13 cellular contexts compared by ENCODE assay signal in the genomic region with DNA sequence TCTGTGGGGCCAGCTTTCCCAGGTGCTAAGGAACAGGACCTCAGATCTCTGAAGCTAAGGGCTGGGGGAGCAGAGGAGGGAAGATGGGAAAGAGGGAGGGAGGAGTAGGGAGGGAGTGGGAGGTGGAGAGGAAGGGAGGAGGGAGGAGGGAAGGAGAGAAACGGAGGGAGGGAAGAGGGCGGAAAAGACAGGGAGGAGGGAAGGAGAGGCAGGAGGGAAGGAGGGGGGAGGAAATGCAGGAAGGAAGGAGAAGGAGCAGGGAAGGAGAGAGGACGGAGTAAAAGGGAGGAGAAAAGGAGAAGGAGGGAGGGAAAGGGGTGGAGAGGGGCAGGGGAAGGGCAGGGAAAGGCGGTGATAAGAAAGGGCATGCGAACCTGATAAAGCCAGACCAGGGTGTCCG.
"Had no signal": no experiment of that assay in that cellular context is flagged by ENCODE, and none has a peak within 500 bp of the region (broad histone marks: within the 10 kb centered on the region; RNA-seq: fewer than 3 reads in every experiment).

No MANE protein-coding gene starts in this region.

- H3K27me3 ChIP-seq: body of pancreas, upper lobe of left lung had no signal

- H3K9me3 Mint-ChIP-seq: activated CD4-positive, alpha-beta T cell treated with anti-CD3 and anti-CD28 coated beads, Interleukin-2, amount 10 ng/mL, durations not matched to agents 24 days and 14 days; activated naive CD4-positive, alpha-beta T cell treated with anti-CD3 and anti-CD28 coated beads, Interleukin-2, amount 50 U/mL, for 24 hours had no signal

- H3K4me3 Mint-ChIP-seq: activated CD4-positive, alpha-beta T cell treated with anti-CD3 and anti-CD28 coated beads, Interleukin-2, amount 10 ng/mL, durations not matched to agents 24 days and 14 days; activated naive CD4-positive, alpha-beta T cell treated with anti-CD3 and anti-CD28 coated beads, Interleukin-2, amount 50 U/mL, for 24 hours had no signal

- H3K36me3 ChIP-seq: suprapubic skin, upper lobe of left lung, WERI-Rb-1 had no signal

- H3K4me3 ChIP-seq: body of pancreas, suprapubic skin, upper lobe of left lung had no signal

- ATAC-seq: esophagus mucosa, right cardiac atrium had no signal

- H3K36me3 Mint-ChIP-seq: activated naive CD4-positive, alpha-beta T cell treated with anti-CD3 and anti-CD28 coated beads, Interleukin-2, amount 50 U/mL, for 24 hours had no signal

- H3K4me1 Mint-ChIP-seq: activated CD4-positive, alpha-beta T cell treated with anti-CD3 and anti-CD28 coated beads, Interleukin-2, amount 10 ng/mL, durations not matched to agents 24 days and 14 days; activated naive CD4-positive, alpha-beta T cell treated with anti-CD3 and anti-CD28 coated beads, Interleukin-2, amount 50 U/mL, for 24 hours had no signal

- H3K27ac Mint-ChIP-seq: activated CD4-positive, alpha-beta T cell treated with anti-CD3 and anti-CD28 coated beads, Interleukin-2, amount 10 ng/mL, durations not matched to agents 24 days and 14 days; activated naive CD4-positive, alpha-beta T cell treated with anti-CD3 and anti-CD28 coated beads, Interleukin-2, amount 50 U/mL, for 24 hours had no signal

- H3K9me3 ChIP-seq: body of pancreas, suprapubic skin, upper lobe of left lung had no signal

- H3K4me1 ChIP-seq: suprapubic skin had no signal

- H3K27ac ChIP-seq: body of pancreas, suprapubic skin, WERI-Rb-1 had no signal

- DNase-seq: activated CD4-positive, alpha-beta T cell treated with anti-CD3 and anti-CD28 coated beads, Interleukin-2, amount 10 ng/mL, durations not matched to agents 24 days and 14 days; amniotic stem cell; body of pancreas; midbrain; right cardiac atrium; stimulated activated CD4-positive, alpha-beta T cell treated with anti-CD3 and anti-CD28 coated beads, Interleukin-12 subunit alpha, Interleukin-12 subunit beta, amount 100 ng/mL, for 4 hours; stimulated activated naive CD4-positive, alpha-beta T cell treated with Interleukin-2 at 50 U/mL for 16 hours; T-helper 9 cell; WERI-Rb-1 had no signal

- H3K27me3 Mint-ChIP-seq: activated CD4-positive, alpha-beta T cell treated with anti-CD3 and anti-CD28 coated beads, Interleukin-2, amount 10 ng/mL, durations not matched to agents 24 days and 14 days had no signal
